In genomic region chr4:184860018-184860530, GRCh38 we compare ENCODE assay signal across 2 cellular contexts.
TF ChIP-seq lines count a peak whose summit lies in the region.

No MANE protein-coding gene starts in this region.

TF ChIP-seq in HepG2, 621 proteins besides CTCF, POLR2A, EP300 and RAD21 (continued from another document):
- TF ChIP-seq RERE (CRISPR knock-in tag; IDR thresholded peaks at IDR 0.05; ENCODE audit: low read depth) (no peak), ZSCAN31 (CRISPR knock-in tag; IDR thresholded peaks at IDR 0.05; ENCODE audit: low read depth) (no peak), ZNF788 (CRISPR knock-in tag; IDR thresholded peaks at IDR 0.05; ENCODE audit: borderline replicate concordance) (no peak), ZXDC (CRISPR knock-in tag; IDR thresholded peaks at IDR 0.05) (no peak), ZNF7 (CRISPR knock-in tag; IDR thresholded peaks at IDR 0.05) (no peak), SYNCRIP (IDR thresholded peaks at IDR 0.05; ENCODE audit: insufficient read depth, low read depth, low read length) (no peak), ZC3H13 (CRISPR knock-in tag; IDR thresholded peaks at IDR 0.05) (no peak), JDP2 (CRISPR knock-in tag; IDR thresholded peaks at IDR 0.05; ENCODE audit: borderline replicate concordance) (no peak), ZNF670 (CRISPR knock-in tag; IDR thresholded peaks at IDR 0.05; ENCODE audit: borderline replicate concordance) (no peak), NFKBIZ (CRISPR knock-in tag; IDR thresholded peaks at IDR 0.05) (no peak), PAXIP1 (CRISPR knock-in tag; conservative IDR thresholded peaks at IDR 0.05) (no peak), WIZ (CRISPR knock-in tag; IDR thresholded peaks at IDR 0.05) (no peak), ZFP41 (CRISPR knock-in tag; IDR thresholded peaks at IDR 0.05; ENCODE audit: borderline replicate concordance) (no peak)

TF ChIP-seq in SK-N-SH treated with all-trans-retinoic acid at 6 μM for 48 hours, 23 proteins besides CTCF, POLR2A, EP300 and RAD21 (continued from another document):
- no peak for TF ChIP-seq ARNTL (CRISPR knock-in tag; IDR thresholded peaks at IDR 0.05; ENCODE audit: borderline replicate concordance, low read depth)
- TF ChIP-seq CSRNP3 (CRISPR knock-in tag; IDR thresholded peaks at IDR 0.05) = no peak
- TF ChIP-seq ZNF70 (CRISPR knock-in tag; IDR thresholded peaks at IDR 0.05) = no peak
- no peak for TF ChIP-seq PPARA (CRISPR knock-in tag; IDR thresholded peaks at IDR 0.05; ENCODE audit: borderline replicate concordance)
